In the genomic region with DNA sequence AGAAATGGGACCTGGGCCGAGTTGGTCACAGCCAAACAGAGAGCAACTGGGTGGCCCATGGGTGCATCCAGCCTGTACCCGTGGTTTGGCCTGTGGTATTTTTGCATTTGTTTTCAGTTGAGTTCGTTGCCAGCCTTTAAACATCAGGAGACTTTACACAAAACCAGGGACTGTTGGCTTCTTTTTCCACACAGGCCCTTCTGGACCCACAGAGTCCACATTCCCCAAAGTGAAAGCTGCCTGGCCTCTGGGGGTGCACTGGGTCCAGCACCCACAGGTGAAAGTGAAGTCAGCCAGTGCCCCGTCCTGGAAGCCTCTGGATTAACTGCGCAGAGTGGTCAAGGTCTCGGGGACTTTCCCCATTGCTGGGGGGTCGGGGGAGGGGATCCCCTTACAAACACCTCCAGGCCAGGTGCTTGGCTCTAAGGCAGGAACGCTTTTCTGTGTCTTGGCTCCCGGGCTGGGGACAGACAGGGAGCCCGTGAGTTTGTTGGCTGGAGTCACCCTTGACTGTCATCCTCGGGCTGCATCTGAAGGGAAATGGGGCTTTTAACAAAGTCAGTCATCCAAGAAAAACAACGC, we compare ENCODE assay signal across 13 cellular contexts. TPM values are rescaled to one million over a fixed set of nuclear protein-coding genes. Genes with fewer than 3 reads are reported as not detected.
DNase-seq lines count a peak whose midpoint lies in the region; ATAC-seq and TF ChIP-seq lines count a peak whose summit lies in the region.
"Had no signal": no experiment of that assay in that cellular context is flagged by ENCODE, and none has a peak within 500 bp of the region (broad histone marks: within the 10 kb centered on the region; RNA-seq: fewer than 3 reads in every experiment).

No MANE protein-coding gene starts in this region.

- WGBS in esophagus, 2 donors, result 29 to 47% methylated on average over 12 of the region's 12 CpGs
- 43% methylated on average over 12 of the region's 12 CpGs for WGBS in urinary bladder

- H3K27ac Mint-ChIP-seq in nephron, result peak overlapping the region; percentile 93 to 98 (median 94)

- CTCF ChIA-PET in RWPE1 (lab: Yijun Ruan, JAX), result no interaction called here

- peaks cover 77% of the 10 kb centered on the region for H3K4me1 Mint-ChIP-seq in nephron

- H3K27me3 ChIP-seq in esophagus (ENCODE audit: control insufficient read depth in 1 of 2, insufficient read depth in 2 of 2, low read length in 2 of 2), result no peaks in the 10 kb centered on the region

- ATAC-seq in GM18909 (IDR thresholded peaks at IDR 0.05; ENCODE audit: poor library complexity, unreplicated experiment), result no peak

- no peak overlapping the region for H3K4me3 ChIP-seq in esophagus (ENCODE audit: low read depth in 1 of 2, low read length in 2 of 2)
- H3K4me3 ChIP-seq in urinary bladder (ENCODE audit: low read depth, low read length), result no peak overlapping the region
- H3K4me3 ChIP-seq: lung, SK-N-MC had no signal

- H3K4me3 Mint-ChIP-seq in nephron, result peak overlapping the region in 1 of 3 experiments; percentile 61

- H3K9me3 ChIP-seq in esophagus (ENCODE audit: control insufficient read depth in 2 of 2, insufficient read depth in 1 of 2, low read depth in 1 of 2, low read length in 1 of 2), result no peaks in the 10 kb centered on the region

- H3K36me3 ChIP-seq in esophagus (ENCODE audit: control insufficient read depth in 2 of 2, insufficient read depth in 2 of 2, low read length in 1 of 2) (no peaks in the 10 kb centered on the region), urinary bladder (ENCODE audit: insufficient read depth) (no peaks in the 10 kb centered on the region)

- peaks cover 5% of the 10 kb centered on the region for H3K9me3 Mint-ChIP-seq in nephron

- H3K27me3 Mint-ChIP-seq in nephron (ENCODE audit: low read depth), result peaks cover 15% of the 10 kb centered on the region

- peak overlapping the region; percentile 82 for H3K27ac ChIP-seq in RWPE1
- peak overlapping the region; percentile 68 to 77 for H3K27ac ChIP-seq in esophagus (ENCODE audit: low read depth in 2 of 2, low read length in 1 of 2)
- peak overlapping the region; percentile 18 for H3K27ac ChIP-seq in urinary bladder (ENCODE audit: low read depth)
- H3K27ac ChIP-seq: SK-N-MC had no signal

- H3K4me1 ChIP-seq in esophagus (ENCODE audit: control insufficient read depth in 2 of 2, insufficient read depth in 2 of 2, low read length in 1 of 2) (peaks cover 4 to 14% of the 10 kb centered on the region in 2 donors), urinary bladder (ENCODE audit: insufficient read depth) (no peaks in the 10 kb centered on the region)

- peaks cover 4% of the 10 kb centered on the region for H3K36me3 Mint-ChIP-seq in nephron (ENCODE audit: low read depth)

- POLR2A ChIA-PET in RWPE1 (lab: Yijun Ruan, JAX; ENCODE audit: low non-redundant PET), result no interaction called here

- DNase-seq in RWPE1 (ENCODE audit: low spot score) (no peak), NCI-H446 (lab: John Stamatoyannopoulos, UW) (no peak), NCI-H82 treated with DMSO at 0.1 percent for 48 hours (lab: John Stamatoyannopoulos, UW; ENCODE audit: unreplicated experiment) (no peak)
- DNase-seq: activated CD4-positive, alpha-beta T cell treated with anti-CD3 and anti-CD28 coated beads for 4 hours; activated effector memory CD4-positive, alpha-beta T cell treated with anti-CD3 and anti-CD28 coated beads, Interleukin-2, amount 50 U/mL, for 16 hours; Karpas-422; NCI-H446 treated with DMSO at 0.1 percent for 48 hours had no signal

- TF ChIP-seq CTCF in RWPE1 (conservative IDR thresholded peaks at IDR 0.05; ENCODE audit: low read depth) (no peak), nephron (IDR thresholded peaks at IDR 0.05; ENCODE audit: unreplicated experiment in 3 of 3) (no peak)

RNA-seq across cellular contexts. Expression of gene TNS3, which starts 54.3 kb away (rescaled TPM):
- polyA plus RNA-seq in esophagus (1 to 10 TPM; 2.7 to 3.4 TPM), urinary bladder (15.5 TPM)
- 71.3 TPM for total RNA-seq in urinary bladder

Comparison
In these comparisons a context has a peak if more than half of its experiments do, and no peak if none do; other contexts are left out.
1. H3K27ac ChIP-seq: peak in every context shown above with its lines; median percentile 82 in RWPE1; 72 in esophagus; 18 in urinary bladder.